ENCODE assay signal across 8 cellular contexts in genomic region chr9:19410195-19410503, GRCh38. TPM values are rescaled to one million over a fixed set of nuclear protein-coding genes. Genes with fewer than 3 reads are reported as not detected.
DNase-seq lines count a peak whose midpoint lies in the region; ATAC-seq, FAIRE-seq and TF ChIP-seq lines count a peak whose summit lies in the region.

No MANE protein-coding gene starts in this region.

- no peak overlapping the region for H2BK12ac ChIP-seq in H1 (ENCODE audit: low read depth, low read length)

- TF ChIP-seq CTCF in Calu3 (IDR thresholded peaks at IDR 0.05; ENCODE audit: unreplicated experiment), result no peak
- no peak for TF ChIP-seq CTCF in LNCaP clone FGC (IDR thresholded peaks at IDR 0.05; ENCODE audit: control insufficient read depth, extremely low read depth, insufficient read depth)
- no peak for TF ChIP-seq CTCF in H1 (IDR thresholded peaks at IDR 0.05; ENCODE audit: control extremely low read depth in 1 of 3, insufficient read depth in 1 of 3, low read depth in 1 of 3, low read length in 3 of 3)
- TF ChIP-seq CTCF in neural crest cell (conservative IDR thresholded peaks at IDR 0.05), result no peak
- no peak for TF ChIP-seq CTCF in GM13977 (IDR thresholded peaks at IDR 0.05; ENCODE audit: extremely low read depth, insufficient read depth, missing control alignments)
- TF ChIP-seq CTCF in colonic mucosa (IDR thresholded peaks at IDR 0.05), result no peak

- no peaks in the 10 kb centered on the region for H3K9me3 Mint-ChIP-seq in Calu3 (ENCODE audit: low read depth, unreplicated experiment)
- H3K9me3 Mint-ChIP-seq in neural crest cell, result no peaks in the 10 kb centered on the region

- H4K91ac ChIP-seq in H1 (replicated peaks; ENCODE audit: insufficient read length, low read length), result no peak overlapping the region

- H3K27ac ChIP-seq in H1 (ENCODE audit: low read depth, low read length) (no peak overlapping the region), colonic mucosa (no peak overlapping the region)

- FAIRE-seq in H1 (lab: Jason Lieb, UNC), result no peak

- H3K23ac ChIP-seq in H1 (ENCODE audit: insufficient read length), result no peak overlapping the region

- CTCF ChIA-PET in Calu3 (lab: Charles Lee) (no interaction called here), H1 (lab: Charles Lee; ENCODE audit: partially characterized antibody) (interaction anchor here (1.1 to 1.5 kb wide), 2 partner anchors 47 to 55 kb away, joined by 3 to 8 read pairs; no protein-coding TSS in a partner anchor)

- no peak overlapping the region for H2AFZ ChIP-seq in H1 (ENCODE audit: low read length)

- H3K4me2 ChIP-seq in H1 (ENCODE audit: insufficient read depth in 1 of 2, low read depth in 2 of 2, low read length in 2 of 2), result peak overlapping the region; percentile 74 to 95; a peak in 3 of 4 replicates

- H3K27me3 ChIP-seq in H1 (replicated peaks in 1 of 4; ENCODE audit: control insufficient read depth in 3 of 4, extremely low read depth in 1 of 4, insufficient read depth in 3 of 4, low read length in 3 of 4), result peaks cover 0 to 7% (median 0%) of the 10 kb centered on the region in 4 experiments; a peak in 2 of 7 replicates
- H3K27me3 ChIP-seq in colonic mucosa, result no peaks in the 10 kb centered on the region

- ATAC-seq in HG02885 (IDR thresholded peaks at IDR 0.05; ENCODE audit: poor library complexity, unreplicated experiment), result no peak

- in situ Hi-C loops in GM13977 (cut with MboI; ENCODE audit: low pct_unique_long_range_greater_than_20kb, low sequenced_read_pairs, unreplicated experiment), result no loop called here
- in situ Hi-C loops in ACHN (cut with HindIII; ENCODE audit: low pct_ligation_motif_present, low pct_unique_long_range_greater_than_20kb, low sequenced_read_pairs), result no loop called here

- peak overlapping the region; percentile 95 for H3K4me3 Mint-ChIP-seq in Calu3 (ENCODE audit: low read depth, unreplicated experiment)
- peak overlapping the region; percentile 95 for H3K4me3 Mint-ChIP-seq in neural crest cell

- no peak overlapping the region for H2BK5ac ChIP-seq in H1 (ENCODE audit: low read depth, low read length)

- peaks cover 7% of the 10 kb centered on the region; the same call in 1 of the 2 replicates for H3K79me1 ChIP-seq in H1 (ENCODE audit: low read depth, low read length)

- no TSS peak for BruUV-seq in Calu3 (replicated peaks; lab: Mats Ljungman, UMichigan)

- H3K27me3 Mint-ChIP-seq in Calu3 (ENCODE audit: unreplicated experiment), result no peaks in the 10 kb centered on the region
- H3K27me3 Mint-ChIP-seq in neural crest cell (ENCODE audit: low read depth), result peaks cover 5% of the 10 kb centered on the region

- H3K9me3 ChIP-seq in H1 (ENCODE audit: insufficient read depth in 2 of 2, low read depth in 1 of 2, low read length in 1 of 2) (no peaks in the 10 kb centered on the region), colonic mucosa (no peaks in the 10 kb centered on the region)

- H3K9ac ChIP-seq in H1 (replicated peaks in 1 of 4; ENCODE audit: extremely low read depth in 1 of 4, low read depth in 3 of 4, low read length in 3 of 4) (no peak overlapping the region; a peak in 1 of 7 replicates), colonic mucosa (ENCODE audit: low read depth in 2 of 2, low read length in 2 of 2) (peak overlapping the region in 1 of 2 donors; percentile 84)

- 78% methylated on average over 2 of the region's 2 CpGs; no CpG with 5 or more reads in 1 of the 2 experiments for WGBS in H1 (ENCODE audit: extremely low coverage in 1 of 2, insufficient coverage in 1 of 2, insufficient read length in 1 of 2, insufficient replicate concordance in 2 of 2, low coverage in 1 of 2, low lambda C conversion rate in 2 of 2, missing lambda C conversion rate in 1 of 2), 2 experiments

- H3K4me1 ChIP-seq in H1 (replicated peaks in 1 of 4; ENCODE audit: control insufficient read depth in 3 of 4, insufficient read depth in 4 of 4, low read length in 3 of 4) (peaks cover 2 to 14% (median 10%) of the 10 kb centered on the region in 4 experiments; a peak in 5 of 7 replicates), colonic mucosa (no peaks in the 10 kb centered on the region)

- DNase-seq in Calu3, result no peak
- no peak for DNase-seq in LNCaP clone FGC (ENCODE audit: low read depth)
- no peak for DNase-seq in H1 (ENCODE audit: low read depth in 1 of 2, low spot score in 2 of 2)
- DNase-seq in neural crest cell (ENCODE audit: low read depth, low spot score), result no peak
- DNase-seq in GM13977 (ENCODE audit: low spot score), result no peak
- no peak for DNase-seq in colonic mucosa
- DNase-seq in ACHN, result no peak

- H4K20me1 ChIP-seq in H1 (replicated peaks in 1 of 2; ENCODE audit: control insufficient read depth in 1 of 2, insufficient read depth in 2 of 2, low read length in 2 of 2), result no peaks in the 10 kb centered on the region

- H3K79me2 ChIP-seq in H1 (ENCODE audit: control insufficient read depth in 1 of 2, insufficient read depth in 2 of 2, low read length in 2 of 2), result peaks cover 0 to 32% of the 10 kb centered on the region in 2 experiments; a peak in 2 of 4 replicates

- TF ChIP-seq RAD21 in H1 (IDR thresholded peaks at IDR 0.05 in 1 of 2, conservative IDR thresholded peaks at IDR 0.05 in 1 of 2; ENCODE audit: low read depth in 2 of 2, low read length in 2 of 2), result no peak

- peaks cover 18% of the 10 kb centered on the region for H3K36me3 Mint-ChIP-seq in Calu3 (ENCODE audit: insufficient read depth, unreplicated experiment)
- H3K36me3 Mint-ChIP-seq in neural crest cell (ENCODE audit: low read depth), result no peaks in the 10 kb centered on the region

- no peak overlapping the region for H3K4ac ChIP-seq in H1 (replicated peaks; ENCODE audit: insufficient read length, low read depth, low read length)

- H2BK120ac ChIP-seq in H1 (replicated peaks; ENCODE audit: low read depth, low read length), result no peak overlapping the region

- no peak overlapping the region for H2BK15ac ChIP-seq in H1 (ENCODE audit: low read length)

- H4K5ac ChIP-seq in H1 (ENCODE audit: insufficient read length, low read depth, low read length), result no peak overlapping the region

- no peak for TF ChIP-seq EP300 in H1 (IDR thresholded peaks at IDR 0.05; ENCODE audit: borderline replicate concordance in 1 of 2, low read depth in 2 of 2, low read length in 2 of 2)

- no peak overlapping the region for H3K18ac ChIP-seq in H1 (ENCODE audit: extremely low read depth, low read length)

- TF ChIP-seq POLR2A in H1 (IDR thresholded peaks at IDR 0.05; ENCODE audit: control extremely low read depth in 1 of 2, low read depth in 2 of 2, low read length in 2 of 2), result no peak

- 0 out of 2 replicates have a peak overlapping the region, but pooled peaks have one; percentile 49 for H2AK5ac ChIP-seq in H1 (ENCODE audit: low read depth, low read length)

- H3K4me3 ChIP-seq in LNCaP clone FGC (ENCODE audit: low read depth, low read length) (peak overlapping the region; percentile 73), H1 (ENCODE audit: extremely low read depth in 1 of 4, insufficient read depth in 2 of 4, low read depth in 3 of 4, low read length in 4 of 4) (peak overlapping the region; percentile 65 to 88 (median 80); a peak in 7 of 8 replicates), colonic mucosa (no peak overlapping the region)

- H2BK20ac ChIP-seq in H1 (ENCODE audit: low read length), result no peak overlapping the region

- H3K36me3 ChIP-seq in H1 (ENCODE audit: control insufficient read depth in 2 of 4, insufficient read depth in 4 of 4, low read length in 3 of 4), result no peaks in the 10 kb centered on the region
- no peaks in the 10 kb centered on the region for H3K36me3 ChIP-seq in colonic mucosa

- H3K4me1 Mint-ChIP-seq in Calu3 (ENCODE audit: low read depth, unreplicated experiment), result peaks cover 13% of the 10 kb centered on the region
- H3K4me1 Mint-ChIP-seq in neural crest cell, result peaks cover 17% of the 10 kb centered on the region

- H3K27ac Mint-ChIP-seq in Calu3 (ENCODE audit: unreplicated experiment), result no peak overlapping the region
- H3K27ac Mint-ChIP-seq in neural crest cell (ENCODE audit: unreplicated experiment), result no peak overlapping the region

- peaks cover 16% of the 10 kb centered on the region for H3K23me2 ChIP-seq in H1 (ENCODE audit: low read depth, low read length)

- no peak overlapping the region for H3K14ac ChIP-seq in H1 (ENCODE audit: insufficient read length)

- H4K8ac ChIP-seq in H1 (ENCODE audit: extremely low read depth, insufficient read depth, low read length), result no peak overlapping the region

- POLR2A ChIA-PET in H1 (lab: Charles Lee; ENCODE audit: partially characterized antibody), result no interaction called here

- intact Hi-C loops in Calu3 (cut with micrococcal nuclease; ENCODE audit: unreplicated experiment) (no loop called here), colonic mucosa (cut with DNase I) (no loop called here)

- no peak overlapping the region for H3K56ac ChIP-seq in H1 (replicated peaks; ENCODE audit: insufficient read length, low read depth, low read length)

TF ChIP-seq in H1, 55 proteins besides CTCF, POLR2A, EP300 and RAD21 (continues in another document):
- TF ChIP-seq KDM5A (IDR thresholded peaks at IDR 0.05; ENCODE audit: low read length) (no peak), TBP (IDR thresholded peaks at IDR 0.05; ENCODE audit: low read depth, low read length) (no peak)

RNA-seq across cellular contexts. Expression of gene ACER2, which starts 1.3 kb away (rescaled TPM):
- total RNA-seq in Calu3 (2022) (7.6 and 10.0 TPM in 2 replicates), neural crest cell (5.3 and 5.6 TPM in 2 replicates), colonic mucosa (10 to 100 TPM; 10.6 to 11.9 TPM)
- total RNA-seq in H1 (2021; fragmentation: NEBNext Ultra II Directional; extraction: Animal tissue kit (Norgen Biotek cat#: 25700)), result 8.8 and 9.9 TPM in 2 replicates
- polyA plus RNA-seq in H1 (2011; rRNA removed), result 6.4 and 7.4 TPM in 2 replicates
- 6.6 TPM for polyA plus RNA-seq in H1 (2011; cell fraction: cytosol; rRNA removed)
- 6.3 TPM for polyA plus RNA-seq in H1 (2011; cell fraction: nucleus; rRNA removed)
- 4.0 to 7.4 TPM (median 5.3 TPM) in 4 replicates for polyA plus RNA-seq in H1 (2012, experiment 1 of 2)
- polyA plus RNA-seq in H1 (2012, experiment 2 of 2), result 0.73 TPM
- 9.0 TPM for polyA plus RNA-seq in H1 (2013, experiment 1 of 2)
- 9.5 TPM for polyA plus RNA-seq in H1 (2013, experiment 2 of 2)
- polyA minus RNA-seq in H1 (2011; rRNA and poly(A)+ RNA removed), result 38.6 and 44.2 TPM in 2 replicates
- polyA minus RNA-seq in H1 (2011; cell fraction: cytosol; rRNA and poly(A)+ RNA removed), result 9.7 TPM
- polyA minus RNA-seq in H1 (2011; cell fraction: nucleus; rRNA and poly(A)+ RNA removed), result 13.2 TPM

RNA-seq across cellular contexts. Expression of gene RPS6, which starts 30.1 kb away (rescaled TPM):
- total RNA-seq in Calu3 (2022) (964 and 1,043 TPM in 2 replicates), neural crest cell (2,517 and 2,603 TPM in 2 replicates), colonic mucosa (1,000 to 10,000 TPM; 1,965 to 2,018 TPM)
- total RNA-seq in H1 (2021; fragmentation: NEBNext Ultra II Directional; extraction: Animal tissue kit (Norgen Biotek cat#: 25700)), result 2,913 and 2,954 TPM in 2 replicates
- 1,041 and 1,494 TPM in 2 replicates for polyA plus RNA-seq in H1 (2011; rRNA removed)
- polyA plus RNA-seq in H1 (2011; cell fraction: cytosol; rRNA removed), result 2,375 TPM
- 1,553 TPM for polyA plus RNA-seq in H1 (2011; cell fraction: nucleus; rRNA removed)
- 2,528 to 2,958 TPM (median 2,677 TPM) in 4 replicates for polyA plus RNA-seq in H1 (2012, experiment 1 of 2)
- polyA plus RNA-seq in H1 (2012, experiment 2 of 2), result 423 TPM
- 2,850 TPM for polyA plus RNA-seq in H1 (2013, experiment 1 of 2)
- polyA plus RNA-seq in H1 (2013, experiment 2 of 2), result 2,765 TPM
- polyA minus RNA-seq in H1 (2011; rRNA and poly(A)+ RNA removed), result 1,030 and 1,238 TPM in 2 replicates
- 496 TPM for polyA minus RNA-seq in H1 (2011; cell fraction: cytosol; rRNA and poly(A)+ RNA removed)
- polyA minus RNA-seq in H1 (2011; cell fraction: nucleus; rRNA and poly(A)+ RNA removed), result 568 TPM
